ENCODE assay signal across 8 cellular contexts in the genomic region with DNA sequence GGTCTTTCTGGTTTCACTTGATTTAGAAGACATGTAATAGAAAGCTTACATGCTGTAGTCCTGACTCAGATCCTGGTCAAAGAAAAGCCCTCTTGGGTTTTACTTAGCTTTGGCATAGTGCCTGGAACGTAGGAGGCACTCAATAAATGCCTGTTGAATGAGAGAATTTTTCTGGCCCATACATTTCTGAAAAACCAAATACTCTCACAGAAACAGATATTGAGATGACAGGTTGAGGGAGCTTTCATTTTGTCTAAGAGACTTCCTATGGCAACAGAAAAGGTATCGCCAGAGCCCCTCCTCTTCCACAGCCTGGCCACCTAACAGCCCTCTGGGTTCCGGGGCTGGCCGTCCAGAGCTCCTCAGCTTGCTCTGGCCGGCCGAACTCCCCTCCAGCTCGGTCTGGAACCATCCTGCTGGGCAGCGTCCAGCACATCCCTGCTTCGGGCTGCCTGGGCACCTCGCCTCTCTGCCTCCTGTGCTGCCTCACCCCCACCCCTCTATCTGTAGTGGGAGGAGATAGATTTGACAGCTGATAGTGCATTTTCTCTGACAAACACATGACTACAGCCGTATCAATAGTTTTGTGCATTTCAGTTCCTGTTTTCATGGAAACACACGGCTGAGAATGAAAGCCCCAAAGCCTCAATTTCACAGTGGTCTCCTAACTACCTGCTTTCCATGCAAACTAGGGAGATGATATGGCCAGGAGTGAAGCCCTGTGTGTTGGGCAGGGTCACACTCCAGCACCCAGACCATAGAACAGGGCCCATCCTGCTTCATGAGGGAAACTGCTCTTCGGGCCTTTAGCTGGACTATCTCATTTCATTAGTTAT. TPM values are rescaled to one million over a fixed set of nuclear protein-coding genes. Genes with fewer than 3 reads are reported as not detected.
DNase-seq lines count a peak whose midpoint lies in the region; ATAC-seq, FAIRE-seq and TF ChIP-seq lines count a peak whose summit lies in the region.

No MANE protein-coding gene starts in this region.

- no peaks in the 10 kb centered on the region for H3K9me3 Mint-ChIP-seq in activated B cell treated with CpG ODN at 0.5 μM for 24 hours

- CTCF ChIA-PET in activated B cell treated with CpG ODN at 0.5 μM for 24 hours (lab: Charles Lee) = no interaction called here

- peaks cover 5% of the 10 kb centered on the region for H3K4me1 Mint-ChIP-seq in activated B cell treated with CpG ODN at 0.5 μM for 24 hours

- H3K9ac ChIP-seq in keratinocyte (ENCODE audit: control insufficient read depth, extremely low read depth, insufficient read depth, low read length) = peak overlapping the region; percentile 39

- no peak for TF ChIP-seq CTCF in AG09309 (IDR thresholded peaks at IDR 0.05; ENCODE audit: control insufficient read depth, insufficient read depth, low read depth, low read length, missing control alignments)
- TF ChIP-seq CTCF in activated B cell treated with CpG ODN at 0.5 μM for 24 hours (IDR thresholded peaks at IDR 0.05) = no peak
- no peak for TF ChIP-seq CTCF in keratinocyte (optimal IDR thresholded peaks at IDR 0.05 in 1 of 3, IDR thresholded peaks at IDR 0.05 in 1 of 3, conservative IDR thresholded peaks at IDR 0.05 in 1 of 3; ENCODE audit: extremely low read depth in 1 of 3, insufficient read depth in 2 of 3, low read length in 3 of 3)
- no peak for TF ChIP-seq CTCF in testis (IDR thresholded peaks at IDR 0.05)

- no peaks in the 10 kb centered on the region for H3K79me2 ChIP-seq in keratinocyte (ENCODE audit: control insufficient read depth, insufficient read depth, low read length)

- H3K4me1 ChIP-seq in keratinocyte (ENCODE audit: control insufficient read depth, extremely low read depth, insufficient read depth, low read length) (peaks cover 24% of the 10 kb centered on the region), testis (no peaks in the 10 kb centered on the region)

- TF ChIP-seq POLR2A in testis (IDR thresholded peaks at IDR 0.05) = no peak

- peak; percentile 91 for DNase-seq in AG09309 (ENCODE audit: low read depth)
- no peak for DNase-seq in activated B cell treated with CpG ODN at 0.5 μM for 24 hours
- DNase-seq in keratinocyte (ENCODE audit: low read depth, low spot score) = peak; percentile 48
- no peak for DNase-seq in testis
- no peak for DNase-seq in COLO668 (lab: John Stamatoyannopoulos, UW; ENCODE audit: unreplicated experiment)
- DNase-seq in hypothalamus (lab: John Stamatoyannopoulos, UW) = no peak

- H3K27ac Mint-ChIP-seq in activated B cell treated with CpG ODN at 0.5 μM for 24 hours = no peak overlapping the region

- peak overlapping the region; percentile 42 for H3K4me3 ChIP-seq in AG09309 (ENCODE audit: control insufficient read depth, low read depth, low read length)
- no peak overlapping the region for H3K4me3 ChIP-seq in keratinocyte (ENCODE audit: control insufficient read depth in 2 of 3, extremely low read depth in 1 of 3, insufficient read depth in 2 of 3, low read depth in 1 of 3, low read length in 3 of 3)
- H3K4me3 ChIP-seq in testis = no peak overlapping the region

- no peaks in the 10 kb centered on the region for H3K9me1 ChIP-seq in keratinocyte (ENCODE audit: control insufficient read depth, extremely low read depth, insufficient read depth, low read length)

- H3K27ac ChIP-seq in keratinocyte (ENCODE audit: control insufficient read depth, insufficient read depth, low read length) (peak overlapping the region; percentile 58), testis (no peak overlapping the region)

- H3K27me3 Mint-ChIP-seq in activated B cell treated with CpG ODN at 0.5 μM for 24 hours = no peaks in the 10 kb centered on the region

- POLR2A ChIA-PET in activated B cell treated with CpG ODN at 0.5 μM for 24 hours (lab: Charles Lee) = no interaction called here

- WGBS in testis, 2 donors = 80 to 88% methylated on average over 13 of the region's 13 CpGs

- FAIRE-seq in keratinocyte (lab: Jason Lieb, UNC) = peak; percentile 23

- no peaks in the 10 kb centered on the region for H3K36me3 Mint-ChIP-seq in activated B cell treated with CpG ODN at 0.5 μM for 24 hours (ENCODE audit: low read depth)

- H3K27me3 ChIP-seq in keratinocyte (ENCODE audit: control insufficient read depth, extremely low read depth, insufficient read depth, low read length) (no peaks in the 10 kb centered on the region), testis (no peaks in the 10 kb centered on the region)

- intact Hi-C loops in activated B cell treated with CpG ODN at 0.5 μM for 24 hours (cut with micrococcal nuclease) = no loop called here
- intact Hi-C loops in testis (cut with DNase I; ENCODE audit: low total_unique reads) = no loop called here

- H2AFZ ChIP-seq in keratinocyte (ENCODE audit: control insufficient read depth, low read length) = no peak overlapping the region

- H4K20me1 ChIP-seq in keratinocyte (ENCODE audit: control insufficient read depth, extremely low read depth, insufficient read depth, low read length) = no peaks in the 10 kb centered on the region

- dilution Hi-C loops in keratinocyte (cut with MboI; ENCODE audit: extremely low pct_ligation_motif_present, low sequenced_read_pairs) = no loop called here

- no peak overlapping the region for H3K4me3 Mint-ChIP-seq in activated B cell treated with CpG ODN at 0.5 μM for 24 hours

- H3K4me2 ChIP-seq in keratinocyte (ENCODE audit: control insufficient read depth, extremely low read depth, insufficient read depth, low read depth, low read length) = peak overlapping the region; percentile 75

- ATAC-seq in GM19035 (IDR thresholded peaks at IDR 0.05; ENCODE audit: unreplicated experiment) (peak; percentile 79), HG03060 (IDR thresholded peaks at IDR 0.05; ENCODE audit: low read depth, unreplicated experiment) (peak; percentile 54), activated B cell treated with CpG ODN at 0.5 μM for 24 hours (ENCODE audit: low read depth) (peak; percentile 14)

- no peaks in the 10 kb centered on the region for H3K36me3 ChIP-seq in keratinocyte (ENCODE audit: control insufficient read depth in 2 of 2, extremely low read depth in 1 of 2, insufficient read depth in 2 of 2, low read length in 2 of 2)
- H3K36me3 ChIP-seq in testis (ENCODE audit: low read depth, missing control alignments) = no peaks in the 10 kb centered on the region

- H3K9me3 ChIP-seq in keratinocyte (ENCODE audit: control insufficient read depth, low read depth, low read length) (no peaks in the 10 kb centered on the region), testis (no peaks in the 10 kb centered on the region)

RNA-seq across cellular contexts. Expression of gene IL4, which starts 1.1 kb away (rescaled TPM):
- total RNA-seq in activated B cell treated with CpG ODN at 0.5 μM for 24 hours (not detected in 2 replicates), testis (not detected)
- polyA plus RNA-seq in keratinocyte (not detected in 3 replicates), testis (ENCODE audit: insufficient read depth, low read depth, low replicate concordance) (not detected)
- not detected for polyA plus RNA-seq in keratinocyte (2011; ENCODE audit: low read depth)
- polyA plus RNA-seq in keratinocyte (2011; cell fraction: cytosol; rRNA removed) = not detected in 2 replicates
- polyA plus RNA-seq in keratinocyte (2011; cell fraction: nucleus; rRNA removed) = not detected in 2 replicates
- polyA plus RNA-seq in keratinocyte (2012; ENCODE audit: low replicate concordance) = not detected in 2 replicates
- not detected in 3 replicates for polyA minus RNA-seq in keratinocyte
- polyA minus RNA-seq in keratinocyte (2011; cell fraction: cytosol; rRNA and poly(A)+ RNA removed) = not detected
- polyA minus RNA-seq in keratinocyte (2011; cell fraction: nucleus; rRNA and poly(A)+ RNA removed) = not detected in 2 replicates

RNA-seq across cellular contexts. Expression of gene IL13, which starts 16.9 kb away (rescaled TPM):
- total RNA-seq in activated B cell treated with CpG ODN at 0.5 μM for 24 hours = 0.27 and 0.75 TPM in 2 replicates
- polyA plus RNA-seq in keratinocyte = not detected in 3 replicates
- polyA plus RNA-seq in keratinocyte (2011; ENCODE audit: low read depth) = not detected
- not detected in 2 replicates for polyA plus RNA-seq in keratinocyte (2011; cell fraction: cytosol; rRNA removed)
- polyA plus RNA-seq in keratinocyte (2011; cell fraction: nucleus; rRNA removed) = 0.11 and 0.39 TPM in 2 replicates
- 0.14 TPM in 1 of 2 replicates, not detected in the other for polyA plus RNA-seq in keratinocyte (2012; ENCODE audit: low replicate concordance)
- 0.63 TPM in 1 of 3 replicates, not detected in the others for polyA minus RNA-seq in keratinocyte
- not detected for polyA minus RNA-seq in keratinocyte (2011; cell fraction: cytosol; rRNA and poly(A)+ RNA removed)
- polyA minus RNA-seq in keratinocyte (2011; cell fraction: nucleus; rRNA and poly(A)+ RNA removed) = 0.42 TPM in 1 of 2 replicates, not detected in the other
- total RNA-seq in testis = 10 to 100 TPM; 17.3 to 25.0 TPM
- 73.4 TPM for polyA plus RNA-seq in testis (ENCODE audit: insufficient read depth, low read depth, low replicate concordance)

Comparison
In these comparisons a context has a peak if more than half of its experiments do, and no peak if none do; other contexts are left out.
1. DNase-seq: peak in AG09309 (single experiment) and keratinocyte (single experiment); none in activated B cell treated with CpG ODN at 0.5 μM for 24 hours (single experiment), testis (single experiment), COLO668 (single experiment) and hypothalamus (0 of 51).
2. ATAC-seq: peak in every context shown above with its lines; median percentile 79 in GM19035; 54 in HG03060; 14 in activated B cell treated with CpG ODN at 0.5 μM for 24 hours.
3. RNA of gene IL13, which starts 16.9 kb away (total RNA-seq): 17.3 to 25.0 TPM in testis; 0.27 to 0.75 TPM in activated B cell treated with CpG ODN at 0.5 μM for 24 hours; every median in the first group is over 10 times any median in the second.